Comparison of ENCODE assay signal across 9 cellular contexts in the genomic region with DNA sequence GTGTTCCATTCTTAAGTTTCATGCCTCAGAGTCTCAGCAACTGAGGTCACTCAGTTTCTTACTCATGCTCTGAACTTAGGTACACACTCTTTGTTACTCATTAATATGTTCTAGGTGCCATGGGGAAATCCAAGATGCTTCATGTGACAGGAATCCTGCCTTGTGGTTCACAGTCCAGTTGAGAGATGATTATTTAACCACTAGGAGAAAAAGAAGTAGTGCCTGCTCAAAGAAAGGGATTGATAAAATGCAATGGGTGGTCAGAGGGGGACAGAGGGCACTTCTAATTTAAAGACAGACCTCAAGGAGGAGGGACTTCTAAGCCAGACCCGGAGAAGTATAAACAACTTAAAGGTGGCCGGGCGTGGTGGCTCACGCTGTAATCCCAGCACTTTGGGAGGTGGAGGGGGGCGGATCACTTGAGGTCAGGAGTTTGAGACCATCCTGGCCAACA.
DNase-seq lines count a peak whose midpoint lies in the region; ATAC-seq and TF ChIP-seq lines count a peak whose summit lies in the region.
"Had no signal": no experiment of that assay in that cellular context is flagged by ENCODE, and none has a peak within 500 bp of the region (broad histone marks: within the 10 kb centered on the region; RNA-seq: fewer than 3 reads in every experiment).

No MANE protein-coding gene starts in this region.

- POLR2A ChIA-PET in HEK293T (lab: Yijun Ruan, JAX): no interaction called here

- CTCF ChIA-PET in HEK293T (lab: Yijun Ruan, JAX): no interaction called here

- H3K36me3 ChIP-seq in colonic mucosa: no peaks in the 10 kb centered on the region

- intact Hi-C loops in natural killer cell (cut with micrococcal nuclease) (no loop called here), colonic mucosa (cut with DNase I) (no loop called here)

- H3K27ac ChIP-seq in colonic mucosa: peak overlapping the region; percentile 44

- no peaks in the 10 kb centered on the region for H3K4me1 ChIP-seq in colonic mucosa

- peaks cover 10 to 16% of the 10 kb centered on the region in 2 donors for H3K27me3 Mint-ChIP-seq in natural killer cell treated with Interleukin-12 subunit alpha and Interleukin-12 subunit beta and Interleukin-15 and Interleukin-18, amount 100 ng/mL, for 72 hours
- peaks cover 4 to 26% of the 10 kb centered on the region in 2 donors for H3K27me3 Mint-ChIP-seq in natural killer cell (ENCODE audit: low read depth in 2 of 2)
- H3K27me3 Mint-ChIP-seq in endothelial cell (ENCODE audit: unreplicated experiment): peaks cover 1% of the 10 kb centered on the region
- H3K27me3 Mint-ChIP-seq: central memory CD8-positive, alpha-beta T cell had no signal

- H3K9me3 Mint-ChIP-seq in natural killer cell treated with Interleukin-12 subunit alpha and Interleukin-12 subunit beta and Interleukin-15 and Interleukin-18, amount 100 ng/mL, for 72 hours: no peaks in the 10 kb centered on the region
- no peaks in the 10 kb centered on the region for H3K9me3 Mint-ChIP-seq in natural killer cell
- H3K9me3 Mint-ChIP-seq in endothelial cell (ENCODE audit: unreplicated experiment): no peaks in the 10 kb centered on the region
- H3K9me3 Mint-ChIP-seq: central memory CD8-positive, alpha-beta T cell had no signal

- peaks cover 7 to 8% of the 10 kb centered on the region in 2 donors for H3K4me1 Mint-ChIP-seq in natural killer cell treated with Interleukin-12 subunit alpha and Interleukin-12 subunit beta and Interleukin-15 and Interleukin-18, amount 100 ng/mL, for 72 hours (ENCODE audit: low read depth in 2 of 2)
- H3K4me1 Mint-ChIP-seq in natural killer cell: no peaks in the 10 kb centered on the region
- H3K4me1 Mint-ChIP-seq in endothelial cell (ENCODE audit: unreplicated experiment): no peaks in the 10 kb centered on the region
- H3K4me1 Mint-ChIP-seq: central memory CD8-positive, alpha-beta T cell had no signal

- H3K27ac Mint-ChIP-seq in natural killer cell treated with Interleukin-12 subunit alpha and Interleukin-12 subunit beta and Interleukin-15 and Interleukin-18, amount 100 ng/mL, for 72 hours: peak overlapping the region; percentile 1 to 32
- H3K27ac Mint-ChIP-seq in natural killer cell (no peak overlapping the region), endothelial cell (ENCODE audit: unreplicated experiment) (no peak overlapping the region)

- H3K4me3 ChIP-seq in colonic mucosa: no peak overlapping the region

- H3K9me3 ChIP-seq in colonic mucosa: no peaks in the 10 kb centered on the region

- no peak overlapping the region for H3K4me3 Mint-ChIP-seq in natural killer cell treated with Interleukin-12 subunit alpha and Interleukin-12 subunit beta and Interleukin-15 and Interleukin-18, amount 100 ng/mL, for 72 hours
- H3K4me3 Mint-ChIP-seq in natural killer cell (no peak overlapping the region), endothelial cell (ENCODE audit: unreplicated experiment) (no peak overlapping the region)
- H3K4me3 Mint-ChIP-seq: central memory CD8-positive, alpha-beta T cell had no signal

- peak; percentile 64 to 75 for ATAC-seq in natural killer cell treated with Interleukin-12 subunit alpha and Interleukin-12 subunit beta and Interleukin-15 and Interleukin-18, amount 100 ng/mL, for 72 hours
- no peak for ATAC-seq in natural killer cell
- peak; percentile 77 for ATAC-seq in HG03175 (IDR thresholded peaks at IDR 0.05; ENCODE audit: unreplicated experiment)

- TF ChIP-seq CTCF in natural killer cell (IDR thresholded peaks at IDR 0.05) (no peak), colonic mucosa (IDR thresholded peaks at IDR 0.05) (no peak), endothelial cell (IDR thresholded peaks at IDR 0.05; ENCODE audit: unreplicated experiment) (no peak)

- DNase-seq in natural killer cell treated with Interleukin-12 subunit alpha and Interleukin-12 subunit beta and Interleukin-15 and Interleukin-18, amount 100 ng/mL, for 72 hours (ENCODE audit: low spot score): no peak
- DNase-seq in natural killer cell: no peak
- no peak for DNase-seq in colonic mucosa
- DNase-seq in stromal cell of bone marrow (ENCODE audit: low read depth): peak; percentile 91
- no peak for DNase-seq in HEK293T (ENCODE audit: extremely low spot score)
- DNase-seq in endothelial cell (ENCODE audit: low spot score): no peak
- DNase-seq in NCI-H1048 (lab: John Stamatoyannopoulos, UW): no peak

- peak overlapping the region in 1 of 2 donors; percentile 12 for H3K9ac ChIP-seq in colonic mucosa (ENCODE audit: low read depth in 2 of 2, low read length in 2 of 2)

- no peaks in the 10 kb centered on the region for H3K36me3 Mint-ChIP-seq in natural killer cell treated with Interleukin-12 subunit alpha and Interleukin-12 subunit beta and Interleukin-15 and Interleukin-18, amount 100 ng/mL, for 72 hours
- H3K36me3 Mint-ChIP-seq in natural killer cell (no peaks in the 10 kb centered on the region), endothelial cell (ENCODE audit: low read depth, unreplicated experiment) (no peaks in the 10 kb centered on the region)

- no peaks in the 10 kb centered on the region for H3K27me3 ChIP-seq in colonic mucosa

TF ChIP-seq in HEK293T, 16 proteins besides CTCF, POLR2A, EP300 and RAD21:
- no peak for TF ChIP-seq L3MBTL2 (conservative IDR thresholded peaks at IDR 0.05)
- no peak for TF ChIP-seq SP1 (IDR thresholded peaks at IDR 0.05)
- no peak for TF ChIP-seq BHLHE40 (IDR thresholded peaks at IDR 0.05; ENCODE audit: borderline replicate concordance)
- no peak for TF ChIP-seq FOXK2 (IDR thresholded peaks at IDR 0.05)
- TF ChIP-seq HDGF (IDR thresholded peaks at IDR 0.05; ENCODE audit: borderline replicate concordance): no peak
- TF ChIP-seq NFRKB (IDR thresholded peaks at IDR 0.05): no peak
- TF ChIP-seq SUZ12 (IDR thresholded peaks at IDR 0.05): no peak
- TF ChIP-seq, protein P1, sequence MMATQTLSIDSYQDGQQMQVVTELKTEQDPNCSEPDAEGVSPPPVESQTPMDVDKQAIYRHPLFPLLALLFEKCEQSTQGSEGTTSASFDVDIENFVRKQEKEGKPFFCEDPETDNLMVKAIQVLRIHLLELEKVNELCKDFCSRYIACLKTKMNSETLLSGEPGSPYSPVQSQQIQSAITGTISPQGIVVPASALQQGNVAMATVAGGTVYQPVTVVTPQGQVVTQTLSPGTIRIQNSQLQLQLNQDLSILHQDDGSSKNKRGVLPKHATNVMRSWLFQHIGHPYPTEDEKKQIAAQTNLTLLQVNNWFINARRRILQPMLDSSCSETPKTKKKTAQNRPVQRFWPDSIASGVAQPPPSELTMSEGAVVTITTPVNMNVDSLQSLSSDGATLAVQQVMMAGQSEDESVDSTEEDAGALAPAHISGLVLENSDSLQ (IDR thresholded peaks at IDR 0.05): no peak
- TF ChIP-seq FOXM1 (IDR thresholded peaks at IDR 0.05; ENCODE audit: borderline replicate concordance): no peak
- TF ChIP-seq ARNT (IDR thresholded peaks at IDR 0.05): no peak
- no peak for TF ChIP-seq TARDBP (IDR thresholded peaks at IDR 0.05)
- TF ChIP-seq ELF4 (IDR thresholded peaks at IDR 0.05): no peak
- TF ChIP-seq ZNF384 (IDR thresholded peaks at IDR 0.05): no peak
- TF ChIP-seq CTBP1 (IDR thresholded peaks at IDR 0.05; ENCODE audit: borderline replicate concordance): no peak
TF ChIP-seq in HEK293T: peak in this region for 0.

Comparison
In these comparisons a context has a peak if more than half of its experiments do, and no peak if none do; other contexts are left out.
1. ATAC-seq: peak in natural killer cell treated with Interleukin-12 subunit alpha and Interleukin-12 subunit beta and Interleukin-15 and Interleukin-18, amount 100 ng/mL, for 72 hours (2 of 2) and HG03175 (single experiment); none in natural killer cell (0 of 3).
2. H3K27ac Mint-ChIP-seq: peak in natural killer cell treated with Interleukin-12 subunit alpha and Interleukin-12 subunit beta and Interleukin-15 and Interleukin-18, amount 100 ng/mL, for 72 hours (2 of 2); none in natural killer cell (0 of 2) and endothelial cell (single experiment).